In the genomic region with DNA sequence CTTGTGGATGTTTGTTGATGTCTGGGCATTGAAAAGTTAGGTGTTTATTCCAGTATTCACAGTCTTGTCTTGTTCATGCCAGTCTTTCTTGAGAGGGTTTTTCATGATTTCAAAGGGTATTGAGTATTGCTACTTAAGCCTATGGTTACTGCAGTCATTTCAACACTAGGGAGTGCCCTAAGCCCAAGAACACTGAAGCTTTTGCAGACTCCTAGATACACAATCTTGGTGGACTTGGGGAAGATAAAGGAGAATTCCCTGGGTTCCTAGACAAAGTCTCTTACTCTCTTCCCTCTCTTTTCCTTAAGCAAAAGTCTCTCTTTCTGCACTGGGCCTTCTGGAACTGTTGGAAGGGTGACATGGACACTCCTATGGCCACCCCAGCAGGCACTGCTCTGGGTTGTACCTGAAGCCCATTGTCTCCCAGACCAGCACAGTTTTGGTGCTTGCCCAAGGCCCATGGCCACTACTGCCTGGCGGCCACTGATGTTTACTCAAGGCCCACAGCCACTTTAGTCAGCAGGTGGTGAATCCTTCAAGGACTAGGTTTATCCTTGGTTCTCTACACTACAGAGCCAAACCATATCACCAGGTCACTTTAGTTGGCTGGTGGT, we compare ENCODE assay signal across 1 cellular context.
TF ChIP-seq lines count a peak whose summit lies in the region.

No MANE protein-coding gene starts in this region.

TF ChIP-seq in SK-N-SH treated with all-trans-retinoic acid at 6 μM for 48 hours, 23 proteins besides CTCF, POLR2A, EP300 and RAD21 (continued from another document):
- TF ChIP-seq CREB5 (CRISPR knock-in tag; IDR thresholded peaks at IDR 0.05; ENCODE audit: low read depth), result no peak
- no peak for TF ChIP-seq ZFP3 (CRISPR knock-in tag; IDR thresholded peaks at IDR 0.05)
- TF ChIP-seq ZC3H10 (CRISPR knock-in tag; IDR thresholded peaks at IDR 0.05), result no peak
